ENCODE assay signal across 1 cellular context in genomic region chr6:166087848-166088247, GRCh38.
TF ChIP-seq lines count a peak whose summit lies in the region.

No MANE protein-coding gene starts in this region.

TF ChIP-seq in IMR-90, 13 proteins besides CTCF, POLR2A, EP300 and RAD21 (continued from another document):
- TF ChIP-seq MXI1 (IDR thresholded peaks at IDR 0.05; ENCODE audit: borderline replicate concordance, low read depth, low read length) (no peak), USF2 (IDR thresholded peaks at IDR 0.05; ENCODE audit: low read depth, low read length) (no peak), FOS (IDR thresholded peaks at IDR 0.05; ENCODE audit: low read depth, low read length) (no peak), RCOR1 (IDR thresholded peaks at IDR 0.05; ENCODE audit: insufficient replicate concordance, low read length) (no peak), NFE2L2 (IDR thresholded peaks at IDR 0.05; ENCODE audit: low read depth, low read length) (no peak)
